Comparison of ENCODE assay signal across 13 cellular contexts in the genomic region with DNA sequence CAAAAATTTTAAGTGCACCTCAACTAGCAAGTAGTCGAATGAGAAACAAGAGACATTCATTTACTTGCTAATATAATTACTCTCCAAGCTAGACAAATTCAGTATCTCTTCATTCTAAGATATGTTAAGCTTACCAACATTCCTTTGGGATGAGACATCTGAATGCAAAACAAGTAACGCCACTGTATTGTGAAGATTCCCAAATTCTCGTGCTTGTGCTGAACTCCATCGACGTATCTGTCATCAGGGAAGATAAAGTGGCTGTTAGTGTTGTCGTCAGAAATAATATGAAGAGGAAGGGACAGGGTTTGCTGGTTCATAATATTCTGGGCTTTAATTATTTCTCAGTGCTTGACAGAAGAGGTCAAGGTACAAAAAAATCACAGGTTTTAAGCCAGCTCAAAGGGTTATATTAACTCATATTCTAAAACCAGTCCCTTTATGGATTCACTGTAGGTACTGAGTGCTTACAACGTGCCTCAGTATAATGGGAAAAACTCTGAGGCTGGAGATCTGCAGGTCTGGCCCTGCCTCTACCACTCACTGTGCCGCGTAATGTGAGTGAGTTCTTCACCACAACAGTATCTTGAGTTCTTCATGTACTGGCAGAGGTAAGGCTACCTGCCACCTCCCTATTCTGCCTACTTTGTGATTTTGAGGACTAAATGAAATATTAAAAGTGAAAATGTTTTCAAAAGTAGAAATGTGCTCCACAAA. TPM values are rescaled to one million over a fixed set of nuclear protein-coding genes. Genes with fewer than 3 reads are reported as not detected.
DNase-seq lines count a peak whose midpoint lies in the region; ATAC-seq, FAIRE-seq and TF ChIP-seq lines count a peak whose summit lies in the region.
"Had no signal": no experiment of that assay in that cellular context is flagged by ENCODE, and none has a peak within 500 bp of the region (broad histone marks: within the 10 kb centered on the region; RNA-seq: fewer than 3 reads in every experiment).

No MANE protein-coding gene starts in this region.

- POLR2A ChIA-PET in HEK293T (lab: Yijun Ruan, JAX), result no interaction called here

- H3K9me3 ChIP-seq in vagina, result no peaks in the 10 kb centered on the region
- H3K9me3 ChIP-seq in suprapubic skin, result no peaks in the 10 kb centered on the region

- TF ChIP-seq EP300 in suprapubic skin (IDR thresholded peaks at IDR 0.05), result no peak

- no peaks in the 10 kb centered on the region for H3K27me3 ChIP-seq in vagina
- no peaks in the 10 kb centered on the region for H3K27me3 ChIP-seq in suprapubic skin
- H3K27me3 ChIP-seq: neural progenitor cell had no signal

- intact Hi-C loops in left cardiac atrium (cut with DNase I) (no loop called here), Right ventricle myocardium superior (cut with DNase I) (no loop called here), left ventricle myocardium superior (cut with micrococcal nuclease) (no loop called here), vagina (cut with DNase I) (no loop called here)

- WGBS in suprapubic skin, result 62% methylated on average over 9 of the region's 9 CpGs

- ATAC-seq in left cardiac atrium (peak; percentile 27 to 85), Right ventricle myocardium superior (ENCODE audit: poor library complexity) (no peak), left ventricle myocardium superior (peak; percentile 43)

- H3K4me3 ChIP-seq in vagina (no peak overlapping the region), suprapubic skin (no peak overlapping the region)
- H3K4me3 ChIP-seq: neural progenitor cell had no signal

- peaks cover 5 to 96% of the 10 kb centered on the region in 2 donors for H3K36me3 ChIP-seq in vagina
- peaks cover 98% of the 10 kb centered on the region for H3K36me3 ChIP-seq in suprapubic skin

- no peak for FAIRE-seq in urothelium cell line (lab: Jason Lieb, UNC)
- FAIRE-seq: colon had no signal

- TF ChIP-seq CTCF in vagina (IDR thresholded peaks at IDR 0.05) (no peak), suprapubic skin (IDR thresholded peaks at IDR 0.05) (no peak)

- TF ChIP-seq POLR2A in vagina (IDR thresholded peaks at IDR 0.05), result no peak
- no peak for TF ChIP-seq POLR2A in suprapubic skin (IDR thresholded peaks at IDR 0.05)

- DNase-seq in left cardiac atrium (no peak), Right ventricle myocardium superior (no peak), amniotic stem cell (lab: John Stamatoyannopoulos, UW) (peak; percentile 33), left ventricle myocardium superior (no peak), urothelium cell line (ENCODE audit: low spot score) (peak; percentile 64), vagina (ENCODE audit: extremely low spot score in 2 of 2) (no peak), suprapubic skin (ENCODE audit: low spot score in 2 of 2) (no peak), HEK293T (ENCODE audit: extremely low spot score) (no peak)
- DNase-seq: NCI-H1417 treated with DMSO at 0.1 percent for 48 hours, T1000 had no signal

- CTCF ChIA-PET in HEK293T (lab: Yijun Ruan, JAX), result interaction anchor here (0.8 kb wide), 1 partner anchor 10 kb away, joined by 5 read pairs; no protein-coding TSS in a partner anchor

- H3K4me1 ChIP-seq in vagina (no peaks in the 10 kb centered on the region), suprapubic skin (no peaks in the 10 kb centered on the region)
- H3K4me1 ChIP-seq: neural progenitor cell had no signal

- H3K27ac ChIP-seq in vagina (no peak overlapping the region), suprapubic skin (no peak overlapping the region)
- H3K27ac ChIP-seq: neural progenitor cell had no signal

TF ChIP-seq in HEK293T, 16 proteins besides CTCF, POLR2A, EP300 and RAD21:
- TF ChIP-seq CTBP1 (IDR thresholded peaks at IDR 0.05; ENCODE audit: borderline replicate concordance), result no peak
- TF ChIP-seq SUZ12 (IDR thresholded peaks at IDR 0.05), result no peak
- no peak for TF ChIP-seq NFRKB (IDR thresholded peaks at IDR 0.05)
- TF ChIP-seq HDGF (IDR thresholded peaks at IDR 0.05; ENCODE audit: borderline replicate concordance), result no peak
- no peak for TF ChIP-seq BHLHE40 (IDR thresholded peaks at IDR 0.05; ENCODE audit: borderline replicate concordance)
- TF ChIP-seq, protein P1, sequence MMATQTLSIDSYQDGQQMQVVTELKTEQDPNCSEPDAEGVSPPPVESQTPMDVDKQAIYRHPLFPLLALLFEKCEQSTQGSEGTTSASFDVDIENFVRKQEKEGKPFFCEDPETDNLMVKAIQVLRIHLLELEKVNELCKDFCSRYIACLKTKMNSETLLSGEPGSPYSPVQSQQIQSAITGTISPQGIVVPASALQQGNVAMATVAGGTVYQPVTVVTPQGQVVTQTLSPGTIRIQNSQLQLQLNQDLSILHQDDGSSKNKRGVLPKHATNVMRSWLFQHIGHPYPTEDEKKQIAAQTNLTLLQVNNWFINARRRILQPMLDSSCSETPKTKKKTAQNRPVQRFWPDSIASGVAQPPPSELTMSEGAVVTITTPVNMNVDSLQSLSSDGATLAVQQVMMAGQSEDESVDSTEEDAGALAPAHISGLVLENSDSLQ (IDR thresholded peaks at IDR 0.05), result no peak
- no peak for TF ChIP-seq FOXK2 (IDR thresholded peaks at IDR 0.05)
- TF ChIP-seq SP1 (IDR thresholded peaks at IDR 0.05), result no peak
- no peak for TF ChIP-seq L3MBTL2 (conservative IDR thresholded peaks at IDR 0.05)
- TF ChIP-seq LEF1 (IDR thresholded peaks at IDR 0.05; ENCODE audit: borderline replicate concordance), result no peak
- no peak for TF ChIP-seq ARNT (IDR thresholded peaks at IDR 0.05)
- no peak for TF ChIP-seq FOXM1 (IDR thresholded peaks at IDR 0.05; ENCODE audit: borderline replicate concordance)
- no peak for TF ChIP-seq ZNF384 (IDR thresholded peaks at IDR 0.05)
- no peak for TF ChIP-seq FOXA1 (IDR thresholded peaks at IDR 0.05)
- TF ChIP-seq ELF4 (IDR thresholded peaks at IDR 0.05), result no peak
- TF ChIP-seq TARDBP (IDR thresholded peaks at IDR 0.05), result no peak

RNA-seq across cellular contexts. Expression of gene PCSK9, which starts 42.0 kb away (rescaled TPM):
- total RNA-seq in left cardiac atrium, result under 1 TPM in 1 of 2 donors, not detected in 1; 0.13 TPM
- total RNA-seq in Right ventricle myocardium superior, result not detected
- not detected for total RNA-seq in left ventricle myocardium superior
- total RNA-seq in vagina, result 0.25 TPM
- 1 to 10 TPM in 1 of 4 donors, under 1 TPM in 3; 0.24 to 1.5 (median 0.36) TPM for total RNA-seq in suprapubic skin
- total RNA-seq: G401 had no signal

Comparison
In these comparisons a context has a peak if more than half of its experiments do, and no peak if none do; other contexts are left out.
1. DNase-seq: peak in amniotic stem cell (single experiment) and urothelium cell line (single experiment); none in left cardiac atrium (single experiment), Right ventricle myocardium superior (single experiment), left ventricle myocardium superior (single experiment), vagina (0 of 2), suprapubic skin (0 of 2) and HEK293T (single experiment).